20 cellular contexts compared by ENCODE assay signal in genomic region chr10:78337646-78338391, GRCh38.
A peak's percentile ranks its signal among the peaks of the same experiment; 100 is the strongest.
DNase-seq lines count a peak whose midpoint lies in the region; ATAC-seq and TF ChIP-seq lines count a peak whose summit lies in the region.
"Had no signal": no experiment of that assay in that cellular context is flagged by ENCODE, and none has a peak within 500 bp of the region (broad histone marks: within the 10 kb centered on the region; RNA-seq: fewer than 3 reads in every experiment).

No MANE protein-coding gene starts in this region.

- peaks cover 3% of the 10 kb centered on the region for H3K4me1 Mint-ChIP-seq in T-helper 17 cell
- H3K4me1 Mint-ChIP-seq: activated naive CD4-positive, alpha-beta T cell treated with anti-CD3 and anti-CD28 coated beads, Interleukin-2, amount 50 U/mL, for 24 hours had no signal

- no peak overlapping the region for H3K9ac ChIP-seq in colonic mucosa (ENCODE audit: low read depth in 2 of 2, low read length in 2 of 2)
- H3K9ac ChIP-seq in neuronal stem cell (ENCODE audit: low read depth, low read length, poor library complexity): no peak overlapping the region

- no peaks in the 10 kb centered on the region for H3K36me3 ChIP-seq in colonic mucosa
- H3K36me3 ChIP-seq in neuronal stem cell (replicated peaks in 1 of 2; ENCODE audit: control insufficient read depth in 2 of 2, insufficient read depth in 2 of 2, low read length in 2 of 2): no peaks in the 10 kb centered on the region
- H3K36me3 ChIP-seq: brain microvascular endothelial cell, gastroesophageal sphincter, left lung, suprapubic skin had no signal

- H3K9me3 ChIP-seq in colonic mucosa (no peaks in the 10 kb centered on the region), neuronal stem cell (replicated peaks in 1 of 2; ENCODE audit: control insufficient read depth in 2 of 2, insufficient read depth in 1 of 2, low read depth in 1 of 2, low read length in 2 of 2) (no peaks in the 10 kb centered on the region), T-helper 17 cell (ENCODE audit: control insufficient read depth, low read length, poor library complexity, severe bottlenecking) (no peaks in the 10 kb centered on the region)
- H3K9me3 ChIP-seq: gastroesophageal sphincter, left lung, suprapubic skin had no signal

- no CpG with 5 or more reads among the region's 10 CpGs for WGBS in neuronal stem cell (ENCODE audit: extremely low coverage in 2 of 2, insufficient read length in 2 of 2, insufficient replicate concordance in 1 of 2), 2 donors

- no peak overlapping the region for H3K4ac ChIP-seq in neuronal stem cell (ENCODE audit: low read length)

- no peak overlapping the region for H3K4me3 Mint-ChIP-seq in T-helper 17 cell
- H3K4me3 Mint-ChIP-seq: activated naive CD4-positive, alpha-beta T cell treated with anti-CD3 and anti-CD28 coated beads, Interleukin-2, amount 50 U/mL, for 24 hours had no signal

- H2BK12ac ChIP-seq in neuronal stem cell (ENCODE audit: low read length): peak overlapping the region; percentile 28

- H2BK5ac ChIP-seq in neuronal stem cell (ENCODE audit: low read length): no peak overlapping the region

- H3K27me3 ChIP-seq in colonic mucosa (no peaks in the 10 kb centered on the region), neuronal stem cell (ENCODE audit: control insufficient read depth in 3 of 3, insufficient read depth in 3 of 3, low read depth in 1 of 3, low read length in 3 of 3) (no peaks in the 10 kb centered on the region)
- H3K27me3 ChIP-seq: brain microvascular endothelial cell, gastroesophageal sphincter, left lung, suprapubic skin had no signal

- H2BK15ac ChIP-seq in neuronal stem cell (ENCODE audit: low read length): no peak overlapping the region

- no peak for ATAC-seq in T-helper 17 cell
- no peak for ATAC-seq in GM21381 (IDR thresholded peaks at IDR 0.05; ENCODE audit: unreplicated experiment)
- ATAC-seq: gastroesophageal sphincter, left lung had no signal

- no peak overlapping the region for H2AFZ ChIP-seq in neuronal stem cell (ENCODE audit: low read length)

- H3K27me3 Mint-ChIP-seq in T-helper 17 cell: peaks cover 23% of the 10 kb centered on the region
- H3K27me3 Mint-ChIP-seq: activated naive CD4-positive, alpha-beta T cell treated with anti-CD3 and anti-CD28 coated beads, Interleukin-2, amount 50 U/mL, for 24 hours had no signal

- no peaks in the 10 kb centered on the region for H3K79me1 ChIP-seq in neuronal stem cell (ENCODE audit: low read depth, low read length)

- intact Hi-C loops in colonic mucosa (cut with DNase I): no loop called here

- peak overlapping the region; percentile 50 for H3K18ac ChIP-seq in neuronal stem cell (ENCODE audit: low read length)

- peaks cover 7% of the 10 kb centered on the region for H3K36me3 Mint-ChIP-seq in T-helper 17 cell (ENCODE audit: low read depth)
- H3K36me3 Mint-ChIP-seq: activated naive CD4-positive, alpha-beta T cell treated with anti-CD3 and anti-CD28 coated beads, Interleukin-2, amount 50 U/mL, for 24 hours had no signal

- H4K8ac ChIP-seq in neuronal stem cell (ENCODE audit: low read depth, low read length): no peak overlapping the region

- no peak overlapping the region for H3K4me2 ChIP-seq in neuronal stem cell (ENCODE audit: insufficient read depth, low read length, poor library complexity, severe bottlenecking)

- no peak overlapping the region for H2BK120ac ChIP-seq in neuronal stem cell (ENCODE audit: low read depth, low read length)

- H3K27ac ChIP-seq in colonic mucosa: no peak overlapping the region
- no peak overlapping the region for H3K27ac ChIP-seq in neuronal stem cell (replicated peaks; ENCODE audit: low read length)
- H3K27ac ChIP-seq: brain microvascular endothelial cell, left lung, suprapubic skin had no signal

- H4K91ac ChIP-seq in neuronal stem cell (ENCODE audit: low read depth, low read length, poor library complexity): no peak overlapping the region

- H2AK5ac ChIP-seq in neuronal stem cell (ENCODE audit: low read depth, low read length): peak overlapping the region; percentile 80

- peak; percentile 56 for DNase-seq in activated effector memory CD4-positive, alpha-beta T cell treated with anti-CD3 and anti-CD28 coated beads, Interleukin-2, amount 50 U/mL, for 16 hours
- no peak for DNase-seq in activated effector memory CD4-positive, alpha-beta T cell treated with Interleukin-2 at 50 U/mL for 16 hours
- DNase-seq in colonic mucosa (peak; percentile 15), neuronal stem cell (ENCODE audit: low spot score) (no peak), ureter (ENCODE audit: low spot score) (peak; percentile 35), C1 segment of cervical spinal cord (lab: John Stamatoyannopoulos, UW) (no peak), T-helper 17 cell (no peak)
- DNase-seq: activated CD4-positive, alpha-beta T cell treated with anti-CD3 and anti-CD28 coated beads for 48 hours; activated T-cell treated with anti-CD3 and anti-CD28 coated beads for 4 hours; brain microvascular endothelial cell; left lung; NCI-H1436 treated with DMSO at 0.1 percent for 48 hours; NCI-H774; nucleus accumbens; OCI-M1; stimulated activated CD4-positive, alpha-beta T cell treated with anti-CD3 and anti-CD28 coated beads, Interleukin-4, amount 100 ng/mL, for 4 hours had no signal

- H3K4me1 ChIP-seq in colonic mucosa (no peaks in the 10 kb centered on the region), neuronal stem cell (ENCODE audit: control insufficient read depth in 2 of 2, insufficient read depth in 1 of 2, low read depth in 1 of 2, low read length in 2 of 2) (peaks cover 10 to 16% of the 10 kb centered on the region in 2 donors)
- H3K4me1 ChIP-seq: left lung, suprapubic skin had no signal

- no peak overlapping the region for H3K4me3 ChIP-seq in colonic mucosa
- no peak overlapping the region for H3K4me3 ChIP-seq in neuronal stem cell (ENCODE audit: low read length in 2 of 2)
- H3K4me3 ChIP-seq: gastroesophageal sphincter, left lung, suprapubic skin had no signal

- H3K23ac ChIP-seq in neuronal stem cell (ENCODE audit: low read depth, low read length, poor library complexity): no peak overlapping the region

- no peak overlapping the region for H3K14ac ChIP-seq in neuronal stem cell (ENCODE audit: low read length)

- no peak for TF ChIP-seq CTCF in colonic mucosa (IDR thresholded peaks at IDR 0.05)

- H3K27ac Mint-ChIP-seq in T-helper 17 cell: no peak overlapping the region
- H3K27ac Mint-ChIP-seq: activated naive CD4-positive, alpha-beta T cell treated with anti-CD3 and anti-CD28 coated beads, Interleukin-2, amount 50 U/mL, for 24 hours had no signal

Comparison
In these comparisons a context has a peak if more than half of its experiments do, and no peak if none do; other contexts are left out.
1. DNase-seq: peak in activated effector memory CD4-positive, alpha-beta T cell treated with anti-CD3 and anti-CD28 coated beads, Interleukin-2, amount 50 U/mL, for 16 hours (single experiment), colonic mucosa (single experiment) and ureter (single experiment); none in activated effector memory CD4-positive, alpha-beta T cell treated with Interleukin-2 at 50 U/mL for 16 hours (single experiment), neuronal stem cell (single experiment), C1 segment of cervical spinal cord (0 of 14) and T-helper 17 cell (0 of 3).